Comparison of ENCODE assay signal across 1 cellular context in the genomic region with DNA sequence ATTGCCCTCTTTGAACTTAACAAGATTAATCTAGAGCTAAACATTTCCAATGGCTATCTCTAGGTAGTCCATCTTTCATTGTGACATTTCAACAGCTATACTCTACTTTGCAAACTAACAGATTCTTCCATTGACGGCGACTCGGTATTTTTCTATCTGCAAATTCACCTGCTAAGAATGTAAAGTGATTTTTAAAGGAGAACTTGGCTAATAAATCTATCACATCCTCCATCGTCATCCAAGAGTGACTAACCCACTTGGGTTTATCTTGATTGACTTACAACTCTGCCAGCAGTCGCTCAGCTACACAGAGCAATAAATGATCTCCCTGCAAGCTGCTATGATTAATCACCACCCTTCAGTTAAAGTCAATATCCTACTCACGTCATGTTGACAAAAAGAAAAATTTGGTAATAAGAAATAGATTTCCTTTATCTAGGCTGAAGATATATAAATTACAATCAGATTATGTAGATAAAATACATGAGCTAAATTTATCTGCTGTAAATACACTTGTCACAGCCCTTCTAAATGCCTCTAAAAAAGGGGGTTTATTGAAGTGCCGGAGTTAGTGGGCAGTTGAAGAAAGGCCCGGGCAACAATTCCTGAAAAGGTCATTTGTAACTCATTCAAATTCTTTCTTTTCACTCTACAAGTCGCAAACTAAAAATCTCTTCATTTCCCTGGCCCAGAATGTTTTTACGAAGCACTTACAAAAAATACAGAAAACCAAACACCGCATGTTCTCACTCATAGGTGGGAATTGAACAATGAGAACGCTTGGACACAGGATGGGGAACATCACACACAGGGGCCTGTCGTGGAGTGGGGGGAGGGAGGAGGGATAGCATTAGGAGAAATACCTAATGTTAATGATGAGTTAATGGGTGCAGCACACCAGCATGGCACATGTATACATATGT.
TF ChIP-seq lines count a peak whose summit lies in the region.

No MANE protein-coding gene starts in this region.

TF ChIP-seq in HEK293, 187 proteins besides CTCF, POLR2A, EP300 and RAD21 (continued from another document):
- 0 out of 2 replicates have a peak, but pooled peaks have one; percentile 17 for TF ChIP-seq ZNF19 (tag by site-specific recombination; IDR thresholded peaks at IDR 0.05; ENCODE audit: low read depth)
- no peak for TF ChIP-seq REPIN1 (tag by site-specific recombination; IDR thresholded peaks at IDR 0.05; ENCODE audit: low read depth)
- no peak for TF ChIP-seq ZNF354C (tag by site-specific recombination; IDR thresholded peaks at IDR 0.05; ENCODE audit: borderline replicate concordance, low read depth)
- peak; percentile 34; the same call in 1 of the 2 replicates for TF ChIP-seq ZBTB8A (tag by site-specific recombination; IDR thresholded peaks at IDR 0.05)
- TF ChIP-seq ZNF292 (tag by site-specific recombination; IDR thresholded peaks at IDR 0.05; ENCODE audit: borderline replicate concordance, low read depth), result no peak
- no peak for TF ChIP-seq ZNF785 (tag by site-specific recombination; IDR thresholded peaks at IDR 0.05)
- TF ChIP-seq ZNF280D (tag by site-specific recombination; IDR thresholded peaks at IDR 0.05), result no peak
- TF ChIP-seq, protein P1, sequence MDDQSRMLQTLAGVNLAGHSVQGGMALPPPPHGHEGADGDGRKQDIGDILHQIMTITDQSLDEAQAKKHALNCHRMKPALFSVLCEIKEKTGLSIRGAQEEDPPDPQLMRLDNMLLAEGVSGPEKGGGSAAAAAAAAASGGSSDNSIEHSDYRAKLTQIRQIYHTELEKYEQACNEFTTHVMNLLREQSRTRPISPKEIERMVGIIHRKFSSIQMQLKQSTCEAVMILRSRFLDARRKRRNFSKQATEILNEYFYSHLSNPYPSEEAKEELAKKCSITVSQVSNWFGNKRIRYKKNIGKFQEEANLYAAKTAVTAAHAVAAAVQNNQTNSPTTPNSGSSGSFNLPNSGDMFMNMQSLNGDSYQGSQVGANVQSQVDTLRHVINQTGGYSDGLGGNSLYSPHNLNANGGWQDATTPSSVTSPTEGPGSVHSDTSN (CRISPR knock-in tag; IDR thresholded peaks at IDR 0.05), result no peak
- TF ChIP-seq ZNF266 (tag by site-specific recombination; IDR thresholded peaks at IDR 0.05; ENCODE audit: low read depth), result no peak
- TF ChIP-seq ZNF423 (tag by site-specific recombination; IDR thresholded peaks at IDR 0.05), result no peak
- peak; percentile 99 for TF ChIP-seq ZNF843 (tag by site-specific recombination; IDR thresholded peaks at IDR 0.05)
- peak; percentile 16 for TF ChIP-seq ZNF654 (tag by site-specific recombination; IDR thresholded peaks at IDR 0.05; ENCODE audit: low read depth)
- TF ChIP-seq ZNF664 (tag by site-specific recombination; IDR thresholded peaks at IDR 0.05), result peak; percentile 39; the same call in 1 of the 2 replicates
